11 cellular contexts compared by ENCODE assay signal in the genomic region with DNA sequence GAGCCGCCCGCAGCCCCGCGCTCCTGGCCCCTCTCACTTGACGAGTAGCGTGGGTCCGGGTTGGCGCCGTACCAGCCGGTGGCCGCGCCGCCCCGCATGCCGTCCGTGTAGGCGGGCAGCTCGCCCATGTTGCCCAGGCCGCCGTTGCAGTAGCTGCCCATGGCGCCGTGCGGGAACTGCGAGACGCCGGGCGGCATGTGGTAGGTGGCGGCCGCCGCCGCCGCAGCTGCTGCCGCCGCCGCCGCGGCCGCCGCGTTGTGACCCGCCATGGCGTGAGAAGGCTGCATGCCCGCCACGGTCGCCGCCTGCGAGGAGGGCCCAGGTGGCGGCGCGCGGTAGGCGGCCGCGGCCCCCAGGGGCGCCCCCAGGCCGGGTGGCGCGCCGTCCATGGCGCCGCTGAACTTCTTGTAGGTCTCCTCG. TPM values are rescaled to one million over a fixed set of nuclear protein-coding genes. Genes with fewer than 3 reads are reported as not detected.
DNase-seq lines count a peak whose midpoint lies in the region; ATAC-seq and TF ChIP-seq lines count a peak whose summit lies in the region.
"Had no signal": no experiment of that assay in that cellular context is flagged by ENCODE, and none has a peak within 500 bp of the region (broad histone marks: within the 10 kb centered on the region; RNA-seq: fewer than 3 reads in every experiment).

No MANE protein-coding gene starts in this region.

- no peak overlapping the region for H4K91ac ChIP-seq in mesenchymal stem cell (ENCODE audit: low read length)

- H3K4me3 ChIP-seq in HEK293 (ENCODE audit: low read depth, low read length) (peak overlapping the region; percentile 53), mesenchymal stem cell (ENCODE audit: insufficient read depth in 1 of 2, low read depth in 1 of 2, low read length in 2 of 2) (no peak overlapping the region), gastroesophageal sphincter (peak overlapping the region in 1 of 2 donors; percentile 35)

- TF ChIP-seq POLR2A in gastroesophageal sphincter (IDR thresholded peaks at IDR 0.05), result no peak

- no peak overlapping the region for H2BK15ac ChIP-seq in mesenchymal stem cell (ENCODE audit: low read depth, poor library complexity, severe bottlenecking)

- peaks cover 4% of the 10 kb centered on the region for H3K9me3 Mint-ChIP-seq in activated naive CD8-positive, alpha-beta T cell treated with anti-CD3 and anti-CD28 coated beads for 36 hours
- H3K9me3 Mint-ChIP-seq: central memory CD8-positive, alpha-beta T cell had no signal

- H2BK5ac ChIP-seq in mesenchymal stem cell (ENCODE audit: low read depth, low read length, poor library complexity, severe bottlenecking), result no peak overlapping the region

- ATAC-seq in gastroesophageal sphincter, result no peak

- H3K9me3 ChIP-seq in HEK293 (ENCODE audit: control insufficient read depth, insufficient read depth, low read depth, low read length) (no peaks in the 10 kb centered on the region), mesenchymal stem cell (ENCODE audit: control insufficient read depth, low read length) (no peaks in the 10 kb centered on the region), gastroesophageal sphincter (peaks cover 0 to 7% (median 0%) of the 10 kb centered on the region in 3 donors)

- H3K27me3 ChIP-seq in mesenchymal stem cell (ENCODE audit: control insufficient read depth in 1 of 2, insufficient read depth in 1 of 2, low read length in 2 of 2) (peaks cover 54 to 96% of the 10 kb centered on the region in 2 experiments), gastroesophageal sphincter (peaks cover 99% of the 10 kb centered on the region)

- no peaks in the 10 kb centered on the region for H3K79me1 ChIP-seq in mesenchymal stem cell (replicated peaks; ENCODE audit: low read length, poor library complexity, severe bottlenecking)

- WGBS in mesenchymal stem cell, result 2% methylated on average over 39 of the region's 62 CpGs
- WGBS in gastroesophageal sphincter (ENCODE audit: low coverage in 1 of 2), 2 donors, result no CpG with 5 or more reads among the region's 62 CpGs

- H3K4me1 Mint-ChIP-seq in activated naive CD8-positive, alpha-beta T cell treated with anti-CD3 and anti-CD28 coated beads for 36 hours, result peaks cover 18% of the 10 kb centered on the region

- no peak overlapping the region for H3K4ac ChIP-seq in mesenchymal stem cell (ENCODE audit: low read depth in 1 of 2, low read length in 2 of 2)

- no peak overlapping the region for H2AK5ac ChIP-seq in mesenchymal stem cell (ENCODE audit: low read length, severe bottlenecking)

- peaks cover 16% of the 10 kb centered on the region for H3K4me1 ChIP-seq in HEK293 (ENCODE audit: control insufficient read depth, insufficient read depth, low read length)
- peaks cover 18% of the 10 kb centered on the region for H3K4me1 ChIP-seq in mesenchymal stem cell (ENCODE audit: control insufficient read depth, insufficient read depth, low read depth, low read length)
- H3K4me1 ChIP-seq in gastroesophageal sphincter, result peaks cover 0 to 26% (median 6%) of the 10 kb centered on the region in 3 donors

- no peak overlapping the region for H4K8ac ChIP-seq in mesenchymal stem cell (ENCODE audit: low read length)

- H3K27ac Mint-ChIP-seq in activated naive CD8-positive, alpha-beta T cell treated with anti-CD3 and anti-CD28 coated beads for 36 hours, result no peak overlapping the region

- peak overlapping the region; percentile 70 for H3K4me2 ChIP-seq in mesenchymal stem cell (ENCODE audit: low read length, poor library complexity, severe bottlenecking)

- no peak overlapping the region for H2BK120ac ChIP-seq in mesenchymal stem cell (ENCODE audit: low read depth, low read length)

- H3K36me3 Mint-ChIP-seq in activated naive CD8-positive, alpha-beta T cell treated with anti-CD3 and anti-CD28 coated beads for 36 hours, result peaks cover 3% of the 10 kb centered on the region

- peak overlapping the region; percentile 95; the same call in 1 of the 2 replicates for H3K27ac ChIP-seq in HEK293 (ENCODE audit: extremely low read depth, low read depth, low read length)
- no peak overlapping the region for H3K27ac ChIP-seq in mesenchymal stem cell (ENCODE audit: low read length, poor library complexity, severe bottlenecking)
- H3K27ac ChIP-seq in gastroesophageal sphincter, result no peak overlapping the region

- H2AFZ ChIP-seq in mesenchymal stem cell (ENCODE audit: low read depth, low read length), result no peak overlapping the region

- TF ChIP-seq EP300 in gastroesophageal sphincter (IDR thresholded peaks at IDR 0.05), result no peak

- no peak overlapping the region for H3K4me3 Mint-ChIP-seq in activated naive CD8-positive, alpha-beta T cell treated with anti-CD3 and anti-CD28 coated beads for 36 hours

- CTCF ChIA-PET in HEK293 (lab: Yijun Ruan, JAX), result interaction anchor here (0.6 kb wide), 1 partner anchor 107 kb away, joined by 3 read pairs; no protein-coding TSS in a partner anchor

- H3K27me3 Mint-ChIP-seq in activated naive CD8-positive, alpha-beta T cell treated with anti-CD3 and anti-CD28 coated beads for 36 hours, result peaks cover 77% of the 10 kb centered on the region

- TF ChIP-seq CTCF in HEK293 (tag by site-specific recombination; IDR thresholded peaks at IDR 0.05), result no peak
- TF ChIP-seq CTCF in gastroesophageal sphincter (IDR thresholded peaks at IDR 0.05), result no peak

- DNase-seq in Daoy (ENCODE audit: low read depth) (peak; percentile 43), mesenchymal stem cell (no peak), cerebellum (ENCODE audit: low spot score) (no peak), activated gamma-delta T cell treated with Interleukin-2 at 50 U/mL for 16 hours (no peak)
- DNase-seq in activated naive CD8-positive, alpha-beta T cell treated with anti-CD3 and anti-CD28 coated beads for 36 hours, result peak; percentile 19
- no peak for DNase-seq in effector CD4-positive, alpha-beta T cell
- DNase-seq: NCI-H446 treated with DMSO at 0.1 percent for 48 hours had no signal

- H3K23ac ChIP-seq in mesenchymal stem cell (ENCODE audit: low read length in 2 of 2), result peak overlapping the region in 1 of 2 experiments; percentile 83

- POLR2A ChIA-PET in HEK293 (lab: Yijun Ruan, JAX), result no interaction called here

- no peaks in the 10 kb centered on the region for H3K36me3 ChIP-seq in HEK293 (ENCODE audit: control insufficient read depth in 2 of 2, insufficient read depth in 1 of 2, low read length in 2 of 2)
- peaks cover 0 to 5% of the 10 kb centered on the region in 2 experiments for H3K36me3 ChIP-seq in mesenchymal stem cell (ENCODE audit: control insufficient read depth in 1 of 2, insufficient read depth in 2 of 2, low read depth in 1 of 2, low read length in 2 of 2)
- no peaks in the 10 kb centered on the region for H3K36me3 ChIP-seq in gastroesophageal sphincter

- no peak overlapping the region for H3K14ac ChIP-seq in mesenchymal stem cell (ENCODE audit: low read length in 2 of 2)

- H2BK12ac ChIP-seq in mesenchymal stem cell (ENCODE audit: low read length in 2 of 2), result no peak overlapping the region

- no peak overlapping the region for H3K9ac ChIP-seq in mesenchymal stem cell (ENCODE audit: low read length)

- no peak overlapping the region for H3K18ac ChIP-seq in mesenchymal stem cell (ENCODE audit: low read depth in 1 of 2, low read length in 2 of 2)

TF ChIP-seq in HEK293, 187 proteins besides CTCF, POLR2A, EP300 and RAD21 (continues in another document):
- no peak for TF ChIP-seq ZNF624 (tag by site-specific recombination; IDR thresholded peaks at IDR 0.05)
- peak; percentile 18; the same call in 1 of the 2 replicates for TF ChIP-seq ZBTB20 (tag by site-specific recombination; IDR thresholded peaks at IDR 0.05)
- TF ChIP-seq, protein P1, sequence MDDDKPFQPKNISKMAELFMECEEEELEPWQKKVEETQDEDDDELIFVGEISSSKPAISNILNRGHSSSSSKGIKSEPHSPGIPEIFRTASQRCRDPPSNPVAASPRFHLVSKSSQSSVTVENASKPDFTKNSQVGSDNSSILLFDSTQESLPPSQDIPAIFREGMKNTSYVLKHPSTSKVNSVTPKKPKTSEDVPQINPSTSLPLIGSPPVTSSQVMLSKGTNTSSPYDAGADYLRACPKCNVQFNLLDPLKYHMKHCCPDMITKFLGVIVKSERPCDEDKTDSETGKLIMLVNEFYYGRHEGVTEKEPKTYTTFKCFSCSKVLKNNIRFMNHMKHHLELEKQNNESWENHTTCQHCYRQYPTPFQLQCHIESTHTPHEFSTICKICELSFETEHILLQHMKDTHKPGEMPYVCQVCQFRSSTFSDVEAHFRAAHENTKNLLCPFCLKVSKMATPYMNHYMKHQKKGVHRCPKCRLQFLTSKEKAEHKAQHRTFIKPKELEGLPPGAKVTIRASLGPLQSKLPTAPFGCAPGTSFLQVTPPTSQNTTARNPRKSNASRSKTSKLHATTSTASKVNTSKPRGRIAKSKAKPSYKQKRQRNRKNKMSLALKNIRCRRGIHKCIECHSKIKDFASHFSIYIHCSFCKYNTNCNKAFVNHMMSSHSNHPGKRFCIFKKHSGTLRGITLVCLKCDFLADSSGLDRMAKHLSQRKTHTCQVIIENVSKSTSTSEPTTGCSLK (tag by site-specific recombination; IDR thresholded peaks at IDR 0.05), result no peak
- TF ChIP-seq, protein P2, sequence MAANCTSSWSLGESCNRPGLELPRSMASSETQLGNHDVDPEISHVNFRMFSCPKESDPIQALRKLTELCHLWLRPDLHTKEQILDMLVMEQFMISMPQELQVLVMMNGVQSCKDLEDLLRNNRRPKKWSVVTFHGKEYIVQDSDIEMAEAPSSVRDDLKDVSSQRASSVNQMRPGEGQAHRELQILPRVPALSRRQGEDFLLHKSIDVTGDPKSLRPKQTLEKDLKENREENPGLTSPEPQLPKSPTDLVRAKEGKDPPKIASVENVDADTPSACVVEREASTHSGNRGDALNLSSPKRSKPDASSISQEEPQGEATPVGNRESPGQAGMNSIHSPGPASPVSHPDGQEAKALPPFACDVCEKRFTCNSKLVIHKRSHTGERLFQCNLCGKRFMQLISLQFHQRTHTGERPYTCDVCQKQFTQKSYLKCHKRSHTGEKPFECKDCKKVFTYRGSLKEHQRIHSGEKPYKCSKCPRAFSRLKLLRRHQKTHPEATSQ (tag by site-specific recombination; IDR thresholded peaks at IDR 0.05), result no peak
- peak; percentile 85 for TF ChIP-seq ZFHX2 (tag by site-specific recombination; conservative IDR thresholded peaks at IDR 0.05)

RNA-seq across cellular contexts. Expression of a gene that starts 0.4 kb away (rescaled TPM):
- total RNA-seq in Daoy (2014; rRNA removed; shearing (Covaris generic)), result 3.8 and 7.3 TPM in 2 replicates
- total RNA-seq in activated naive CD8-positive, alpha-beta T cell treated with anti-CD3 and anti-CD28 coated beads for 36 hours, result not detected
- polyA plus RNA-seq in mesenchymal stem cell (2013, experiment 1 of 2), result not detected
- not detected for polyA plus RNA-seq in mesenchymal stem cell (2013, experiment 2 of 2)
- total RNA-seq in cerebellum, result not detected
- not detected for total RNA-seq in gastroesophageal sphincter
- total RNA-seq: left colon had no signal

Comparison
In these comparisons a context has a peak if more than half of its experiments do, and no peak if none do; other contexts are left out.
1. DNase-seq: peak in Daoy (single experiment) and activated naive CD8-positive, alpha-beta T cell treated with anti-CD3 and anti-CD28 coated beads for 36 hours (single experiment); none in mesenchymal stem cell (single experiment), cerebellum (single experiment), effector CD4-positive, alpha-beta T cell (single experiment) and activated gamma-delta T cell treated with Interleukin-2 at 50 U/mL for 16 hours (single experiment).